In the genomic region with DNA sequence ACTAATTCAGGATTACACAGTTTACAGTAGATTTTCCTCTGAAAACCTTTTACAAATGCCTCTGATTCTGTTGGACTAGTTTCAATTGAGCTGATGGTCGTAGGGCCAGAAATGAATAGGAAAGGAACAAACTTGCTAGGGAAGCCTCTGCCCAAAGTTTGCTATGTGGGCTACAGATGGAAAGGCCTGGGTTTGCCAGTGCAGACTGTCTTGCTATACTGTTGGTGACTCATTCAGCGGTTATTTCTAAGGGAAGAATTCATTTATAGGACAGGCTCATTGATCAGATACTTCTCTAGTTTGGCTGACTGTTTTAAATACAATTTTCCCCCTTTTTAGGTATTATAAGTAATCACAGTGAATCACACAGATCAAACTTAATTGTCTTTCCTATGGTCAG, we compare ENCODE assay signal across 18 cellular contexts. TPM values are rescaled to one million over a fixed set of nuclear protein-coding genes. Genes with fewer than 3 reads are reported as not detected.
DNase-seq lines count a peak whose midpoint lies in the region; ATAC-seq and TF ChIP-seq lines count a peak whose summit lies in the region.
"Had no signal": no experiment of that assay in that cellular context is flagged by ENCODE, and none has a peak within 500 bp of the region (broad histone marks: within the 10 kb centered on the region; RNA-seq: fewer than 3 reads in every experiment).

No MANE protein-coding gene starts in this region.

- no peaks in the 10 kb centered on the region for H3K36me3 ChIP-seq in brain microvascular endothelial cell (replicated peaks)
- no peaks in the 10 kb centered on the region for H3K36me3 ChIP-seq in vagina

- TF ChIP-seq CTCF in brain microvascular endothelial cell (IDR thresholded peaks at IDR 0.05; ENCODE audit: low read depth, low read length, missing control alignments) (no peak), vagina (IDR thresholded peaks at IDR 0.05) (no peak)

- H3K27ac ChIP-seq in brain microvascular endothelial cell (peak overlapping the region; percentile 3), vagina (peak overlapping the region; percentile 3)
- H3K27ac ChIP-seq: RWPE1 had no signal

- ATAC-seq in GM21825 (IDR thresholded peaks at IDR 0.05; ENCODE audit: unreplicated experiment) = no peak

- no peak for TF ChIP-seq POLR2A in vagina (IDR thresholded peaks at IDR 0.05)

- H3K27me3 ChIP-seq in brain microvascular endothelial cell (replicated peaks) (no peaks in the 10 kb centered on the region), vagina (no peaks in the 10 kb centered on the region)

- in situ Hi-C loops in brain microvascular endothelial cell (cut with HindIII; ENCODE audit: low pct_ligation_motif_present, low sequenced_read_pairs) = no loop called here

- intact Hi-C loops in vagina (cut with DNase I) = no loop called here

- H3K9me3 ChIP-seq in vagina = no peaks in the 10 kb centered on the region

- DNase-seq in LHCN-M2 (ENCODE audit: low read depth) (peak; percentile 22), brain microvascular endothelial cell (no peak), iris pigment epithelial cell (ENCODE audit: low read depth) (peak; percentile 54), vagina (ENCODE audit: extremely low spot score in 2 of 2) (no peak), COR-L47 (lab: John Stamatoyannopoulos, UW) (no peak), GM19240 (ENCODE audit: insufficient read length, low spot score) (no peak)
- DNase-seq: activated CD4-positive, alpha-beta T cell treated with anti-CD3 and anti-CD28 coated beads for 4 hours; activated T-cell treated with anti-CD3 and anti-CD28 coated beads, Interleukin-2, amount 50 U/mL, for 48 hours; amniotic stem cell; head of caudate nucleus; KBM-7; NCI-H187; NCI-H526; stimulated activated CD4-positive, alpha-beta T cell treated with anti-CD3 and anti-CD28 coated beads, Interleukin-1b, Interleukin-23, amount 100 ng/mL, for 48 hours; stimulated activated CD8-positive, alpha-beta memory T cell treated with anti-CD3 and anti-CD28 coated beads, Interleukin-4, amount 100 ng/mL, for 48 hours had no signal

- peaks cover 9% of the 10 kb centered on the region for H3K4me1 ChIP-seq in vagina

- H3K4me3 ChIP-seq in brain microvascular endothelial cell (ENCODE audit: low read depth, low read length) = no peak overlapping the region
- H3K4me3 ChIP-seq in vagina = no peak overlapping the region

RNA-seq across cellular contexts. Expression of a gene that starts 6.9 kb away (rescaled TPM):
- total RNA-seq in LHCN-M2 (2014; rRNA removed) = not detected in 2 replicates
- polyA plus RNA-seq in LHCN-M2 (2012) = not detected
- total RNA-seq in vagina = 2.9 TPM
- polyA plus RNA-seq: CD14-positive monocyte had no signal

RNA-seq across cellular contexts. Expression of a gene that starts 46.6 kb away (rescaled TPM):
- 0.38 and 0.92 TPM in 2 replicates for total RNA-seq in LHCN-M2 (2014; rRNA removed)
- polyA plus RNA-seq in LHCN-M2 (2012) = 0.32 TPM
- 10.8 TPM for total RNA-seq in vagina

Comparison
In these comparisons a context has a peak if more than half of its experiments do, and no peak if none do; other contexts are left out.
1. DNase-seq: peak in LHCN-M2 (single experiment) and iris pigment epithelial cell (single experiment); none in brain microvascular endothelial cell (single experiment), vagina (0 of 2), COR-L47 (single experiment) and GM19240 (single experiment).